ENCODE assay signal across 8 cellular contexts in the genomic region with DNA sequence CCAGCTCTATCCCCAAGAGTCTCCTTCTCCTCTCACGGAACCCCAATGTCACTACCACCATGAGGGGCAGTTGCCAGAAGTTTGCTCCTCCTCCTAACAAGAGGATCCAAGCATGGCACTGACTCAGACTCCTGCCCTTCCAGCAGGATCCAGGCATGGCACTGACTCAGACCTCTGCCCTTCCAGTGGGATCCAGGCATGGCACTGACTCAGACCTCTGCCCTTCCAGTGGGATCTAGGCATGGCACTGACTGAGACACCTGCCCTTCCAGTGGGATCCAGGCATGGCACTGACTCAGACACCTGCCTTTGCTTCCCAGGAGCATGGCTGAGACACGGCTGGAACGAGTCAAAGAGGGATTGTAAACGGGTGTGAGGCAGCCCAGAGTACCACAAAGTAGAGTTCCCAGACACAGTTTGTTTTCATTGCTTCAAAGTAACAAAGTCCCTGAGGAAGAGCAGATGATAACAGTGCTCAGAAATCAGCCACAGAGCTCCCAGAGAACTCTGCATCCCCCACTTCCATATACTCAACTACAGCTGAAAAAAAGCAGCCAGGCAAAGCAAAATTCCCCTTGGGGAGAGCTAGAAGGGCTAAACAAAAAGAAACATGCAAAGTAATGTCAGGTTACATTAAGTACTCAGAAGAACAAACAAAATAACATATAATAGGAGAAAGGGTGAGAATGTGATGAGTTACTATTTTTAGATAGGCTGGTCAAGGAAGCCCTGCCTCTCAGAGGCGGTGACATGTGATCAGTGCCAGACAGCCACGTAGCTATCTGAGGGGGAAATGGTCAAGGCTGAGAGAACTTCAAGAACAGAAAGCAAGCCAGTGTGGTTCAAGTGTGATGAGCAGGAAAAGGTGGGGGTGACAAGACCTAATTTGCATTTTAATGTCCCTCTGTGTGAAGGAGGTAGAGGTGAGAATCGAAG. TPM values are rescaled to one million over a fixed set of nuclear protein-coding genes. Genes with fewer than 3 reads are reported as not detected.
A peak's percentile ranks its signal among the peaks of the same experiment; 100 is the strongest.
DNase-seq lines count a peak whose midpoint lies in the region.

No MANE protein-coding gene starts in this region.

- H3K36me3 ChIP-seq in H7 (replicated peaks; ENCODE audit: control insufficient read depth, insufficient read depth, low read length) = peaks cover 25% of the 10 kb centered on the region

- DNase-seq in activated T-cell treated with anti-CD3 and anti-CD28 coated beads for 48 hours (ENCODE audit: low read depth) (peak; percentile 2), activated T-cell treated with anti-CD3 and anti-CD28 coated beads for 4 hours (no peak), H7 (peak; percentile 32), LHCN-M2 (ENCODE audit: low read depth) (peak; percentile 81), left kidney (ENCODE audit: low read depth, low spot score) (peak; percentile 10), posterior cingulate gyrus (no peak), NCI-H2081 (lab: John Stamatoyannopoulos, UW) (no peak)
- DNase-seq in activated CD8-positive, alpha-beta memory T cell treated with anti-CD3 and anti-CD28 coated beads, Interleukin-2, amount 50 U/mL, for 24 hours (ENCODE audit: extremely low read depth) = peak; percentile 17

- intact Hi-C loops in posterior cingulate gyrus (cut with DNase I) = no loop called here

- H3K4me3 ChIP-seq in H7 (ENCODE audit: insufficient read depth, low read depth, low read length) = no peak overlapping the region

- peaks cover 6% of the 10 kb centered on the region for H3K27me3 ChIP-seq in H7 (ENCODE audit: control insufficient read depth, insufficient read depth, low read length)

RNA-seq across cellular contexts. Expression of gene BUB1, which starts 3.0 kb away (rescaled TPM):
- total RNA-seq in H7 (2014; rRNA removed; shearing (Covaris generic)) = 136 and 169 TPM in 2 replicates
- total RNA-seq in LHCN-M2 (2014; rRNA removed) = 85.4 and 104 TPM in 2 replicates
- 19.2 TPM for polyA plus RNA-seq in LHCN-M2 (2012)

RNA-seq across cellular contexts. Expression of gene ACOXL, which starts 57.5 kb away (rescaled TPM):
- 2.7 and 6.0 TPM in 2 replicates for total RNA-seq in H7 (2014; rRNA removed; shearing (Covaris generic))
- total RNA-seq in LHCN-M2 (2014; rRNA removed) = not detected in 2 replicates
- polyA plus RNA-seq in LHCN-M2 (2012) = not detected

Comparison
In these comparisons a context has a peak if more than half of its experiments do, and no peak if none do; other contexts are left out.
1. DNase-seq: peak in activated T-cell treated with anti-CD3 and anti-CD28 coated beads for 48 hours (single experiment), H7 (single experiment), LHCN-M2 (single experiment), activated CD8-positive, alpha-beta memory T cell treated with anti-CD3 and anti-CD28 coated beads, Interleukin-2, amount 50 U/mL, for 24 hours (single experiment) and left kidney (single experiment); none in activated T-cell treated with anti-CD3 and anti-CD28 coated beads for 4 hours (single experiment), posterior cingulate gyrus (0 of 10) and NCI-H2081 (0 of 2).